1 cellular context compared by ENCODE assay signal in genomic region chr9:132406554-132407122, GRCh38.
TF ChIP-seq lines count a peak whose summit lies in the region.

Gene TTF1, minus strand, starts transcription at chr9:132406840. Its CDS starts 4,019 bp downstream, at chr9:132402821.

TF ChIP-seq in HCT116, 20 proteins besides CTCF, POLR2A, EP300 and RAD21 (continued from another document):
- TF ChIP-seq ATF3 (IDR thresholded peaks at IDR 0.05) (no peak), CEBPB (IDR thresholded peaks at IDR 0.05; ENCODE audit: low read depth) (no peak), JUND (IDR thresholded peaks at IDR 0.05) (no peak), ZNF274 (IDR thresholded peaks at IDR 0.05; ENCODE audit: low read depth, low read length) (no peak), SP1 (IDR thresholded peaks at IDR 0.05; ENCODE audit: low read depth) (no peak), ELF1 (IDR thresholded peaks at IDR 0.05; ENCODE audit: borderline replicate concordance, low read depth) (peak; percentile 95)
- TF ChIP-seq, protein P1, sequence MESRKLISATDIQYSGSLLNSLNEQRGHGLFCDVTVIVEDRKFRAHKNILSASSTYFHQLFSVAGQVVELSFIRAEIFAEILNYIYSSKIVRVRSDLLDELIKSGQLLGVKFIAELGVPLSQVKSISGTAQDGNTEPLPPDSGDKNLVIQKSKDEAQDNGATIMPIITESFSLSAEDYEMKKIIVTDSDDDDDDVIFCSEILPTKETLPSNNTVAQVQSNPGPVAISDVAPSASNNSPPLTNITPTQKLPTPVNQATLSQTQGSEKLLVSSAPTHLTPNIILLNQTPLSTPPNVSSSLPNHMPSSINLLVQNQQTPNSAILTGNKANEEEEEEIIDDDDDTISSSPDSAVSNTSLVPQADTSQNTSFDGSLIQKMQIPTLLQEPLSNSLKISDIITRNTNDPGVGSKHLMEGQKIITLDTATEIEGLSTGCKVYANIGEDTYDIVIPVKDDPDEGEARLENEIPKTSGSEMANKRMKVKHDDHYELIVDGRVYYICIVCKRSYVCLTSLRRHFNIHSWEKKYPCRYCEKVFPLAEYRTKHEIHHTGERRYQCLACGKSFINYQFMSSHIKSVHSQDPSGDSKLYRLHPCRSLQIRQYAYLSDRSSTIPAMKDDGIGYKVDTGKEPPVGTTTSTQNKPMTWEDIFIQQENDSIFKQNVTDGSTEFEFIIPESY (IDR thresholded peaks at IDR 0.05; ENCODE audit: extremely low read depth, insufficient replicate concordance, low read length): no peak
